Comparison of ENCODE assay signal across 28 cellular contexts in the genomic region with DNA sequence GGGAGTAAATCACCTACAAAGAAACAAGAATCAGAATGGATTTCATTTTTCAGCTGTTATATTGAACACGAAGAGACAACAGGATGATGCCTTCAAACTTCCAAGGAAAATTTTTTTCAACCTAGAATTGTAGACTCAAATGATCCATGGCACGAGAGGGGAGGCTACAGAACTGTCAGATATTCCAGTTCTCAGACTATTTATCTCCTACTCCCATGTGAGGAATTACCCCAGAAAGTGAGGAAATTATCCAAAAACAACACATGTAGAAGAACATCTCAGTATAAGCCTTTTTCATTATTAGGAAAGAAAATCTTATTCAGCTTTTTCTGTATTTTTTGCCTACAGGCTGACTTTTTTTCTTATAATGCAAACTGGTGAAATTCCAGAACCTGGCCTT. TPM values are rescaled to one million over a fixed set of nuclear protein-coding genes. Genes with fewer than 3 reads are reported as not detected.
"Had no signal": no experiment of that assay in that cellular context is flagged by ENCODE, and none has a peak within 500 bp of the region (broad histone marks: within the 10 kb centered on the region; RNA-seq: fewer than 3 reads in every experiment).

No MANE protein-coding gene starts in this region.

- ATAC-seq: activated T-helper 17 cell treated with anti-CD3 and anti-CD28 coated beads, Interleukin-2, amount 50 U/mL, for 72 hours; PC-3; T-helper 17 cell had no signal

- H3K4me3 Mint-ChIP-seq: activated B cell treated with CpG ODN at 0.5 μM for 24 hours; activated CD4-positive, alpha-beta T cell treated with anti-CD3 and anti-CD28 coated beads, Interleukin-2, amount 10 ng/mL, durations not matched to agents 24 days and 14 days; activated naive CD4-positive, alpha-beta T cell treated with anti-CD3 and anti-CD28 coated beads, Interleukin-2, amount 10 ng/mL, durations not matched to agents 7 days and 5 days; activated naive CD8-positive, alpha-beta T cell treated with anti-CD3 and anti-CD28 coated beads for 36 hours; activated T-helper 17 cell treated with anti-CD3 and anti-CD28 coated beads, Interleukin-2, amount 50 U/mL, for 72 hours; T-helper 17 cell had no signal

- H3K27ac Mint-ChIP-seq: activated B cell treated with CpG ODN at 0.5 μM for 24 hours; activated CD4-positive, alpha-beta T cell treated with anti-CD3 and anti-CD28 coated beads, Interleukin-2, amount 10 ng/mL, durations not matched to agents 24 days and 14 days; activated naive CD4-positive, alpha-beta T cell treated with anti-CD3 and anti-CD28 coated beads, Interleukin-2, amount 10 ng/mL, durations not matched to agents 7 days and 5 days; activated naive CD8-positive, alpha-beta T cell treated with anti-CD3 and anti-CD28 coated beads for 36 hours; activated T-helper 17 cell treated with anti-CD3 and anti-CD28 coated beads, Interleukin-2, amount 50 U/mL, for 72 hours; T-helper 17 cell had no signal

- DNase-seq: activated B cell treated with CpG ODN at 0.5 μM for 24 hours; activated CD4-positive, alpha-beta T cell treated with anti-CD3 and anti-CD28 coated beads for 1 hour; activated CD4-positive, alpha-beta T cell treated with anti-CD3 and anti-CD28 coated beads, Interleukin-2, amount 10 ng/mL, durations not matched to agents 24 days and 14 days; activated CD4-positive, alpha-beta T cell treated with anti-CD3 and anti-CD28 coated beads, Interleukin-2, amount 50 U/mL, for 48 hours; activated gamma-delta T cell treated with Interleukin-2 at 50 U/mL for 16 hours; activated naive CD4-positive, alpha-beta T cell treated with anti-CD3 and anti-CD28 coated beads, Interleukin-2, amount 10 ng/mL, durations not matched to agents 7 days and 5 days; activated naive CD8-positive, alpha-beta T cell treated with anti-CD3 and anti-CD28 coated beads for 36 hours; activated T-cell treated with anti-CD3 and anti-CD28 coated beads for 4 hours; activated T-cell treated with anti-CD3 and anti-CD28 coated beads, Interleukin-2, amount 50 U/mL, for 48 hours; brain microvascular endothelial cell; KG1; NCI-H1105; NCI-H1436; NCI-H1694 treated with DMSO at 0.1 percent for 48 hours; NCI-H2029 treated with DMSO at 0.1 percent for 48 hours; NCI-H510A treated with DMSO at 0.1 percent for 48 hours; NCI-H69; NK-92 treated with Interleukin-12 subunit alpha and Interleukin-12 subunit beta, amount 100 ng/mL, for 24 hours; PC-3; SHP77; T-helper 17 cell; T-helper 9 cell had no signal

- H3K9me3 Mint-ChIP-seq: activated B cell treated with CpG ODN at 0.5 μM for 24 hours; activated CD4-positive, alpha-beta T cell treated with anti-CD3 and anti-CD28 coated beads, Interleukin-2, amount 10 ng/mL, durations not matched to agents 24 days and 14 days; activated naive CD4-positive, alpha-beta T cell treated with anti-CD3 and anti-CD28 coated beads, Interleukin-2, amount 10 ng/mL, durations not matched to agents 7 days and 5 days; activated naive CD8-positive, alpha-beta T cell treated with anti-CD3 and anti-CD28 coated beads for 36 hours; activated T-helper 17 cell treated with anti-CD3 and anti-CD28 coated beads, Interleukin-2, amount 50 U/mL, for 72 hours had no signal

- H3K4me1 Mint-ChIP-seq: activated T-helper 17 cell treated with anti-CD3 and anti-CD28 coated beads, Interleukin-2, amount 50 U/mL, for 72 hours had no signal

- H3K36me3 Mint-ChIP-seq: activated naive CD4-positive, alpha-beta T cell treated with anti-CD3 and anti-CD28 coated beads, Interleukin-2, amount 10 ng/mL, durations not matched to agents 7 days and 5 days; activated naive CD8-positive, alpha-beta T cell treated with anti-CD3 and anti-CD28 coated beads for 36 hours had no signal

RNA-seq across cellular contexts. Expression of gene ASGR2, which starts 5.5 kb away (rescaled TPM):
- total RNA-seq: activated B cell treated with CpG ODN at 0.5 μM for 24 hours; activated CD4-positive, alpha-beta T cell treated with anti-CD3 and anti-CD28 coated beads, Interleukin-2, amount 10 ng/mL, durations not matched to agents 24 days and 14 days; activated CD8-positive, alpha-beta memory T cell treated with anti-CD3 and anti-CD28 coated beads for 36 hours; activated naive CD8-positive, alpha-beta T cell treated with anti-CD3 and anti-CD28 coated beads for 36 hours; activated T-helper 17 cell treated with anti-CD3 and anti-CD28 coated beads, Interleukin-2, amount 50 U/mL, for 72 hours; cardiac muscle cell; LHCN-M2; M059J; PC-3; SK-MEL-5 had no signal

RNA-seq across cellular contexts. Expression of gene CLEC10A, which starts 40.1 kb away (rescaled TPM):
- total RNA-seq: activated B cell treated with CpG ODN at 0.5 μM for 24 hours; activated CD4-positive, alpha-beta T cell treated with anti-CD3 and anti-CD28 coated beads, Interleukin-2, amount 10 ng/mL, durations not matched to agents 24 days and 14 days; activated CD8-positive, alpha-beta memory T cell treated with anti-CD3 and anti-CD28 coated beads for 36 hours; activated naive CD8-positive, alpha-beta T cell treated with anti-CD3 and anti-CD28 coated beads for 36 hours; activated T-helper 17 cell treated with anti-CD3 and anti-CD28 coated beads, Interleukin-2, amount 50 U/mL, for 72 hours; cardiac muscle cell; LHCN-M2; M059J; PC-3; SK-MEL-5 had no signal

RNA-seq across cellular contexts. Expression of gene ASGR1, which starts 59.0 kb away (rescaled TPM):
- total RNA-seq: activated B cell treated with CpG ODN at 0.5 μM for 24 hours, M059J had no signal
